ENCODE assay signal across 23 cellular contexts in the genomic region with DNA sequence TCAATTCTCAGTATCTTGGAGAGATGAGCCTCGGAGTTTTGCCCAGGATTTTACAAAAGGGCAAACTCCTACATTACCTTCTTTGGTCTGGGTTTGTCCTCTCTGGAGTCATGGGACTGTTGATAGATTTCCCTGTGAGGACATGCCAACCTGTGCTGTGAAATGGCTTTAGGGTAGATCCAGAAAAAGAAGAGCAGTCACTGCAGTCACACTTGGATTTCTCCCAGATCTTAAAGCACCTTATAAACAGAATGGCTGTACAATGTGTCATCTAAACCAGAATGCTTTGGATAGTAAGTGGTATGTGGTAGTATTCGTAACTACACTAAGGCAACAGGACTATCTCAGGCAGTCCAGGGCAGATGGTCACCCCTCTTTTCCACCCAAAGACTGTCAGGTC. TPM values are rescaled to one million over a fixed set of nuclear protein-coding genes. Genes with fewer than 3 reads are reported as not detected.
A peak's percentile ranks its signal among the peaks of the same experiment; 100 is the strongest.
DNase-seq lines count a peak whose midpoint lies in the region; FAIRE-seq and TF ChIP-seq lines count a peak whose summit lies in the region.
"Had no signal": no experiment of that assay in that cellular context is flagged by ENCODE, and none has a peak within 500 bp of the region (broad histone marks: within the 10 kb centered on the region; RNA-seq: fewer than 3 reads in every experiment).

No MANE protein-coding gene starts in this region.

- no peak overlapping the region for H2BK120ac ChIP-seq in mesenchymal stem cell (ENCODE audit: low read depth, low read length)

- peak overlapping the region; percentile 15 for H3K4me2 ChIP-seq in astrocyte (ENCODE audit: low read length)
- no peak overlapping the region for H3K4me2 ChIP-seq in mesenchymal stem cell (ENCODE audit: low read length, poor library complexity, severe bottlenecking)

- H3K23ac ChIP-seq in mesenchymal stem cell (ENCODE audit: low read length in 2 of 2), result no peak overlapping the region

- no peaks in the 10 kb centered on the region for H3K9me3 ChIP-seq in astrocyte (ENCODE audit: insufficient read depth, low read depth, low read length)
- H3K9me3 ChIP-seq in mesenchymal stem cell (ENCODE audit: control insufficient read depth, low read length), result no peaks in the 10 kb centered on the region
- H3K9me3 ChIP-seq: tibial nerve had no signal

- no peak overlapping the region for H3K18ac ChIP-seq in mesenchymal stem cell (ENCODE audit: low read depth in 1 of 2, low read length in 2 of 2)

- TF ChIP-seq CTCF in astrocyte (IDR thresholded peaks at IDR 0.05; ENCODE audit: insufficient read depth, low read depth, low read length) (no peak), nephron progenitor cell (IDR thresholded peaks at IDR 0.05) (no peak)

- no peaks in the 10 kb centered on the region for H3K27me3 ChIP-seq in astrocyte (ENCODE audit: insufficient read depth, low read length)
- H3K27me3 ChIP-seq in mesenchymal stem cell (ENCODE audit: control insufficient read depth in 1 of 2, insufficient read depth in 1 of 2, low read length in 2 of 2), result no peaks in the 10 kb centered on the region
- H3K27me3 ChIP-seq: cardiac muscle cell, tibial nerve had no signal

- no peak overlapping the region for H2AFZ ChIP-seq in astrocyte (ENCODE audit: low read depth, low read length)
- H2AFZ ChIP-seq in mesenchymal stem cell (ENCODE audit: low read depth, low read length), result no peak overlapping the region

- no peaks in the 10 kb centered on the region for H3K9me3 Mint-ChIP-seq in activated naive CD4-positive, alpha-beta T cell treated with anti-CD3 and anti-CD28 coated beads, Interleukin-2, amount 50 U/mL, for 24 hours
- no peaks in the 10 kb centered on the region for H3K9me3 Mint-ChIP-seq in astrocyte (ENCODE audit: unreplicated experiment)
- H3K9me3 Mint-ChIP-seq in nephron progenitor cell, result no peaks in the 10 kb centered on the region
- no peaks in the 10 kb centered on the region for H3K9me3 Mint-ChIP-seq in immature natural killer cell
- H3K9me3 Mint-ChIP-seq: activated naive CD4-positive, alpha-beta T cell treated with anti-CD3 and anti-CD28 coated beads, Interleukin-2, amount 50 U/mL, for 72 hours; activated T-cell treated with anti-CD3 and anti-CD28 coated beads, Interleukin-2, amount 50 U/mL, for 24 hours; CD14-positive monocyte; effector memory CD8-positive, alpha-beta T cell had no signal

- H2AK5ac ChIP-seq in mesenchymal stem cell (ENCODE audit: low read length, severe bottlenecking), result no peak overlapping the region

- H3K4me1 Mint-ChIP-seq in activated naive CD4-positive, alpha-beta T cell treated with anti-CD3 and anti-CD28 coated beads, Interleukin-2, amount 50 U/mL, for 24 hours, result peaks cover 33% of the 10 kb centered on the region
- H3K4me1 Mint-ChIP-seq in astrocyte (ENCODE audit: low read depth, unreplicated experiment) (peaks cover 42% of the 10 kb centered on the region), nephron progenitor cell (peaks cover 46% of the 10 kb centered on the region), immature natural killer cell (peaks cover 25 to 30% of the 10 kb centered on the region in 2 donors)

- no peaks in the 10 kb centered on the region for H3K79me1 ChIP-seq in mesenchymal stem cell (replicated peaks; ENCODE audit: low read length, poor library complexity, severe bottlenecking)

- H3K4ac ChIP-seq in mesenchymal stem cell (ENCODE audit: low read depth in 1 of 2, low read length in 2 of 2), result peak overlapping the region in 1 of 2 experiments; percentile 5

- DNase-seq in activated naive CD4-positive, alpha-beta T cell treated with anti-CD3 and anti-CD28 coated beads, Interleukin-2, amount 50 U/mL, for 16 hours, result no peak
- DNase-seq in astrocyte (ENCODE audit: low read depth), result peak; percentile 76
- DNase-seq in mesenchymal stem cell, result peak; percentile 70
- DNase-seq in OCI-M2 (lab: John Stamatoyannopoulos, UW; ENCODE audit: unreplicated experiment), result no peak
- no peak for DNase-seq in nephron progenitor cell
- DNase-seq in immature natural killer cell, result no peak
- DNase-seq: activated CD4-positive, alpha-beta T cell treated with anti-CD3 and anti-CD28 coated beads, Interleukin-2, amount 50 U/mL, for 48 hours; activated T-cell treated with anti-CD3 and anti-CD28 coated beads, Interleukin-2, amount 50 U/mL, for 24 hours; DMS79 treated with DMSO at 0.1 percent for 48 hours; effector memory CD8-positive, alpha-beta T cell; left colon; NCI-H1417 treated with DMSO at 0.1 percent for 48 hours; NCI-H774; small intestine; SW 1271 had no signal

- H3K4me3 ChIP-seq in astrocyte (ENCODE audit: insufficient read depth, low read depth, low read length) (no peak overlapping the region), mesenchymal stem cell (ENCODE audit: insufficient read depth in 1 of 2, low read depth in 1 of 2, low read length in 2 of 2) (no peak overlapping the region), urinary bladder (ENCODE audit: low read depth, low read length) (no peak overlapping the region)
- H3K4me3 ChIP-seq: cardiac muscle cell, tibial nerve had no signal

- no peak for FAIRE-seq in astrocyte (lab: Jason Lieb, UNC)
- FAIRE-seq: GM19239, RCC 7860, small intestine had no signal

- 80% methylated on average over 2 of the region's 2 CpGs for WGBS in mesenchymal stem cell
- 57% methylated on average over 2 of the region's 2 CpGs for WGBS in urinary bladder

- no peak overlapping the region for H4K8ac ChIP-seq in mesenchymal stem cell (ENCODE audit: low read length)

- H4K91ac ChIP-seq in mesenchymal stem cell (ENCODE audit: low read length), result no peak overlapping the region

- H3K9ac ChIP-seq in astrocyte (ENCODE audit: low read length) (no peak overlapping the region), mesenchymal stem cell (ENCODE audit: low read length) (no peak overlapping the region)

- peaks cover 59% of the 10 kb centered on the region for H3K4me1 ChIP-seq in astrocyte (ENCODE audit: insufficient read depth, low read length)
- H3K4me1 ChIP-seq in mesenchymal stem cell (ENCODE audit: control insufficient read depth, insufficient read depth, low read depth, low read length), result peaks cover 14% of the 10 kb centered on the region
- no peaks in the 10 kb centered on the region for H3K4me1 ChIP-seq in urinary bladder (ENCODE audit: insufficient read depth)

- no peaks in the 10 kb centered on the region for H3K27me3 Mint-ChIP-seq in activated naive CD4-positive, alpha-beta T cell treated with anti-CD3 and anti-CD28 coated beads, Interleukin-2, amount 50 U/mL, for 24 hours
- H3K27me3 Mint-ChIP-seq in astrocyte (ENCODE audit: low read depth, unreplicated experiment) (no peaks in the 10 kb centered on the region), nephron progenitor cell (ENCODE audit: low read depth, poor library complexity) (peaks cover 23% of the 10 kb centered on the region), immature natural killer cell (ENCODE audit: low read depth in 3 of 3) (peaks cover 1 to 4% (median 2%) of the 10 kb centered on the region in 3 donors)
- H3K27me3 Mint-ChIP-seq: activated T-cell treated with anti-CD3 and anti-CD28 coated beads, Interleukin-2, amount 50 U/mL, for 24 hours; effector memory CD8-positive, alpha-beta T cell had no signal

- no peak overlapping the region for H3K14ac ChIP-seq in mesenchymal stem cell (ENCODE audit: low read length in 2 of 2)

- peaks cover 17% of the 10 kb centered on the region for H4K20me1 ChIP-seq in astrocyte (ENCODE audit: insufficient read depth, low read length)

- H3K27ac ChIP-seq in astrocyte (ENCODE audit: low read depth, low read length) (peak overlapping the region; percentile 1), mesenchymal stem cell (ENCODE audit: low read length, poor library complexity, severe bottlenecking) (no peak overlapping the region), urinary bladder (ENCODE audit: low read depth) (peak overlapping the region; percentile 32)
- H3K27ac ChIP-seq: cardiac muscle cell had no signal

- H3K36me3 ChIP-seq in astrocyte (ENCODE audit: insufficient read depth, low read length), result no peaks in the 10 kb centered on the region
- H3K36me3 ChIP-seq in mesenchymal stem cell (ENCODE audit: control insufficient read depth in 1 of 2, insufficient read depth in 2 of 2, low read depth in 1 of 2, low read length in 2 of 2), result no peaks in the 10 kb centered on the region
- H3K36me3 ChIP-seq in urinary bladder (ENCODE audit: insufficient read depth), result no peaks in the 10 kb centered on the region
- H3K36me3 ChIP-seq: cardiac muscle cell, tibial nerve had no signal

- peak overlapping the region; percentile 15 for H3K4me3 Mint-ChIP-seq in activated naive CD4-positive, alpha-beta T cell treated with anti-CD3 and anti-CD28 coated beads, Interleukin-2, amount 50 U/mL, for 24 hours
- H3K4me3 Mint-ChIP-seq in astrocyte (ENCODE audit: unreplicated experiment) (peak overlapping the region; percentile 51), nephron progenitor cell (no peak overlapping the region), immature natural killer cell (peak overlapping the region in 2 of 5 donors; percentile 6 to 23)
- H3K4me3 Mint-ChIP-seq: activated T-cell treated with anti-CD3 and anti-CD28 coated beads, Interleukin-2, amount 50 U/mL, for 24 hours; CD14-positive monocyte had no signal

- H3K79me2 ChIP-seq in astrocyte (ENCODE audit: insufficient read depth, low read length), result peaks cover 38% of the 10 kb centered on the region

- H3K27ac Mint-ChIP-seq in activated naive CD4-positive, alpha-beta T cell treated with anti-CD3 and anti-CD28 coated beads, Interleukin-2, amount 50 U/mL, for 24 hours, result no peak overlapping the region
- H3K27ac Mint-ChIP-seq in astrocyte (ENCODE audit: unreplicated experiment) (no peak overlapping the region), nephron progenitor cell (no peak overlapping the region), immature natural killer cell (peak overlapping the region in 1 of 6 donors; percentile 45)
- H3K27ac Mint-ChIP-seq: activated T-cell treated with anti-CD3 and anti-CD28 coated beads, Interleukin-2, amount 50 U/mL, for 24 hours; CD14-positive monocyte had no signal

- H3K36me3 Mint-ChIP-seq in activated naive CD4-positive, alpha-beta T cell treated with anti-CD3 and anti-CD28 coated beads, Interleukin-2, amount 50 U/mL, for 24 hours, result no peaks in the 10 kb centered on the region
- no peaks in the 10 kb centered on the region for H3K36me3 Mint-ChIP-seq in astrocyte (ENCODE audit: low read depth, unreplicated experiment)
- H3K36me3 Mint-ChIP-seq in nephron progenitor cell (ENCODE audit: low read depth), result no peaks in the 10 kb centered on the region
- no peaks in the 10 kb centered on the region for H3K36me3 Mint-ChIP-seq in immature natural killer cell

- H2BK5ac ChIP-seq in mesenchymal stem cell (ENCODE audit: low read depth, low read length, poor library complexity, severe bottlenecking), result no peak overlapping the region

- no peak overlapping the region for H2BK12ac ChIP-seq in mesenchymal stem cell (ENCODE audit: low read length in 2 of 2)

- no peak overlapping the region for H2BK15ac ChIP-seq in mesenchymal stem cell (ENCODE audit: low read depth, poor library complexity, severe bottlenecking)

RNA-seq across cellular contexts. Expression of a gene that starts 1.9 kb away (rescaled TPM):
- total RNA-seq in astrocyte (289 and 317 TPM in 2 replicates), urinary bladder (719 TPM)
- 86.6 TPM for polyA plus RNA-seq in mesenchymal stem cell (2013, experiment 1 of 2)
- polyA plus RNA-seq in mesenchymal stem cell (2013, experiment 2 of 2), result 85.7 TPM
- polyA plus RNA-seq in urinary bladder (4,390 TPM), immature natural killer cell (10 to 100 TPM; 58.0 to 72.9 (median 61.8) TPM)

RNA-seq across cellular contexts. Expression of a gene that starts 30.1 kb away (rescaled TPM):
- 79.7 and 85.2 TPM in 2 replicates for total RNA-seq in astrocyte
- polyA plus RNA-seq in mesenchymal stem cell (2013, experiment 1 of 2), result 51.4 TPM
- 45.4 TPM for polyA plus RNA-seq in mesenchymal stem cell (2013, experiment 2 of 2)
- total RNA-seq in urinary bladder, result 27.5 TPM
- 19.0 TPM for polyA plus RNA-seq in urinary bladder
- under 1 TPM in 2 of 3 donors, not detected in 1; 0.23 to 0.56 TPM for polyA plus RNA-seq in immature natural killer cell

RNA-seq across cellular contexts. Expression of a gene that starts 39.8 kb away (rescaled TPM):
- 150 and 152 TPM in 2 replicates for total RNA-seq in astrocyte
- 42.7 TPM for polyA plus RNA-seq in mesenchymal stem cell (2013, experiment 1 of 2)
- 42.7 TPM for polyA plus RNA-seq in mesenchymal stem cell (2013, experiment 2 of 2)
- total RNA-seq in urinary bladder, result 15.2 TPM
- 134 TPM for polyA plus RNA-seq in urinary bladder
- polyA plus RNA-seq in immature natural killer cell, result 10 to 100 TPM in 1 of 3 donors, under 1 TPM in 1, not detected in 1; 0.62 to 10.8 TPM
- polyA plus RNA-seq: CD14-positive monocyte had no signal

Comparison
In these comparisons a context has a peak if more than half of its experiments do, and no peak if none do; other contexts are left out.
1. DNase-seq: peak in astrocyte (single experiment) and mesenchymal stem cell (single experiment); none in activated naive CD4-positive, alpha-beta T cell treated with anti-CD3 and anti-CD28 coated beads, Interleukin-2, amount 50 U/mL, for 16 hours (single experiment), OCI-M2 (single experiment), nephron progenitor cell (single experiment) and immature natural killer cell (0 of 3).